Comparison of ENCODE assay signal across 17 cellular contexts in genomic region chr11:131423715-131424114, GRCh38. TPM values are rescaled to one million over a fixed set of nuclear protein-coding genes. Genes with fewer than 3 reads are reported as not detected.
A peak's percentile ranks its signal among the peaks of the same experiment; 100 is the strongest.
DNase-seq lines count a peak whose midpoint lies in the region; ATAC-seq, FAIRE-seq and TF ChIP-seq lines count a peak whose summit lies in the region.
"Had no signal": no experiment of that assay in that cellular context is flagged by ENCODE, and none has a peak within 500 bp of the region (broad histone marks: within the 10 kb centered on the region; RNA-seq: fewer than 3 reads in every experiment).

No MANE protein-coding gene starts in this region.

- CTCF ChIA-PET in A549 (lab: Yijun Ruan, JAX) = no interaction called here

- peak; percentile 63 to 64; a peak in 5 of 6 replicates for ATAC-seq in A549
- no peak for ATAC-seq in HG02588 (IDR thresholded peaks at IDR 0.05; ENCODE audit: unreplicated experiment)
- ATAC-seq: left lobe of liver; naive thymus-derived CD4-positive, alpha-beta T cell; SK-N-SH treated with all-trans-retinoic acid at 6 μM for 48 hours; stimulated activated naive CD8-positive, alpha-beta T cell treated with anti-CD3 and anti-CD28 coated beads, Interleukin-15, Interleukin-2, amounts not matched to agents 100 U/mL and 50 U/mL, for 24 hours had no signal

- H3K4me3 ChIP-seq in A549 = no peak overlapping the region
- H3K4me3 ChIP-seq in bronchial epithelial cell (ENCODE audit: low read depth, low read length) = no peak overlapping the region
- H3K4me3 ChIP-seq in mesodermal cell (ENCODE audit: extremely low read depth, insufficient read depth, low read length, poor library complexity, severe bottlenecking) = no peak overlapping the region

- intact Hi-C loops in cardiac septum (cut with DNase I) = no loop called here

- TF ChIP-seq CTCF in A549 (IDR thresholded peaks at IDR 0.05) (no peak), bronchial epithelial cell (IDR thresholded peaks at IDR 0.05; ENCODE audit: insufficient read depth, low read length, severe bottlenecking) (no peak)

- H3K4me2 ChIP-seq in A549 = no peak overlapping the region

- DNase-seq in A549 (ENCODE audit: low read depth in 1 of 2, low spot score in 1 of 2) = peak; percentile 4 to 63
- peak; percentile 85 for DNase-seq in HT-29 (ENCODE audit: low spot score)
- peak; percentile 98 for DNase-seq in bronchial epithelial cell (ENCODE audit: low read depth)
- no peak for DNase-seq in NCI-H1930 (lab: John Stamatoyannopoulos, UW)
- DNase-seq in G401 (ENCODE audit: low spot score) = no peak
- no peak for DNase-seq in cardiac septum (ENCODE audit: low spot score)
- DNase-seq: activated CD4-positive, alpha-beta T cell treated with anti-CD3 and anti-CD28 coated beads for 48 hours; activated T-cell treated with anti-CD3 and anti-CD28 coated beads for 4 hours; HCEC 1CT; naive thymus-derived CD4-positive, alpha-beta T cell; NCI-H2081; NCI-H524 treated with DMSO at 0.1 percent for 48 hours; stimulated activated naive CD8-positive, alpha-beta T cell treated with anti-CD3 and anti-CD28 coated beads, Interleukin-15, Interleukin-2, amounts not matched to agents 100 U/mL and 50 U/mL, for 24 hours had no signal

- H3K36me3 ChIP-seq in bronchial epithelial cell (ENCODE audit: control insufficient read depth, insufficient read depth, low read length) (no peaks in the 10 kb centered on the region), mesodermal cell (ENCODE audit: control insufficient read depth, insufficient read depth, low read length) (no peaks in the 10 kb centered on the region)

- H3K4me1 ChIP-seq in A549 = no peaks in the 10 kb centered on the region
- peaks cover 8% of the 10 kb centered on the region for H3K4me1 ChIP-seq in mesodermal cell (ENCODE audit: control insufficient read depth, insufficient read depth, low read length, poor library complexity, severe bottlenecking)

- H3K27ac ChIP-seq in A549 = no peak overlapping the region
- peak overlapping the region; percentile 33 for H3K27ac ChIP-seq in mesodermal cell (ENCODE audit: low read depth, low read length, severe bottlenecking)

- POLR2A ChIA-PET in A549 (lab: Yijun Ruan, JAX) = no interaction called here

- H3K27me3 ChIP-seq in bronchial epithelial cell (ENCODE audit: control insufficient read depth, insufficient read depth, low read length) = no peaks in the 10 kb centered on the region

- 8% methylated on average over 2 of the region's 4 CpGs for WGBS in A549 (ENCODE audit: missing lambda C conversion rate)
- WGBS in mesodermal cell (ENCODE audit: insufficient coverage in 2 of 2), 2 experiments = 73 to 81% methylated on average over 2 of the region's 4 CpGs

- TF ChIP-seq RAD21 in A549 (conservative IDR thresholded peaks at IDR 0.05 in 1 of 2, IDR thresholded peaks at IDR 0.05 in 1 of 2) = no peak

- no peak for TF ChIP-seq EP300 in A549 (IDR thresholded peaks at IDR 0.05)

- no peak for TF ChIP-seq POLR2A in A549 (IDR thresholded peaks at IDR 0.05; ENCODE audit: low read length)

- FAIRE-seq in A549 (lab: Jason Lieb, UNC) (no peak), bronchial epithelial cell (lab: Jason Lieb, UNC) (peak; percentile 28)

- H3K9me3 ChIP-seq in A549 (no peaks in the 10 kb centered on the region), mesodermal cell (ENCODE audit: control insufficient read depth, low read length) (no peaks in the 10 kb centered on the region)

- in situ Hi-C loops in G401 (cut with HindIII; ENCODE audit: low sequenced_read_pairs) = no loop called here

TF ChIP-seq in A549, 52 proteins besides CTCF, POLR2A, EP300 and RAD21:
- TF ChIP-seq HOXA7 (CRISPR knock-in tag; IDR thresholded peaks at IDR 0.05) = no peak
- no peak for TF ChIP-seq HDAC2 (IDR thresholded peaks at IDR 0.05)
- TF ChIP-seq KDM5A (IDR thresholded peaks at IDR 0.05) = no peak
- no peak for TF ChIP-seq HOXB5 (CRISPR knock-in tag; IDR thresholded peaks at IDR 0.05)
- TF ChIP-seq ZSCAN20 (CRISPR knock-in tag; IDR thresholded peaks at IDR 0.05) = no peak
- no peak for TF ChIP-seq PBX3 (IDR thresholded peaks at IDR 0.05)
- TF ChIP-seq ATOH8 (CRISPR knock-in tag; IDR thresholded peaks at IDR 0.05; ENCODE audit: low read depth) = no peak
- TF ChIP-seq MAX (IDR thresholded peaks at IDR 0.05) = no peak
- no peak for TF ChIP-seq FOXS1 (CRISPR knock-in tag; IDR thresholded peaks at IDR 0.05)
- no peak for TF ChIP-seq EHMT2 (IDR thresholded peaks at IDR 0.05; ENCODE audit: low read depth)
- no peak for TF ChIP-seq ZFP36 (IDR thresholded peaks at IDR 0.05; ENCODE audit: borderline replicate concordance, partially characterized antibody)
- no peak for TF ChIP-seq RCOR1 (IDR thresholded peaks at IDR 0.05; ENCODE audit: low read depth, low read length)
- no peak for TF ChIP-seq KDM1A (IDR thresholded peaks at IDR 0.05; ENCODE audit: low read depth)
- no peak for TF ChIP-seq FOSL2 (IDR thresholded peaks at IDR 0.05)
- no peak for TF ChIP-seq FOSL2 (CRISPR knock-in tag; IDR thresholded peaks at IDR 0.05)
- no peak for TF ChIP-seq POLR2AphosphoS2 (conservative IDR thresholded peaks at IDR 0.05; ENCODE audit: low read length)
- no peak for TF ChIP-seq NFE2L2 (conservative IDR thresholded peaks at IDR 0.05; ENCODE audit: low read length)

RNA-seq across cellular contexts. Expression of gene NTM, which starts 53.3 kb away (rescaled TPM):
- polyA plus RNA-seq in A549 (2011; rRNA removed) (not detected in 2 replicates), A549 (2017; fragmentation: RNase III; extraction: RNeasy Plus Mini Kit Qiagen cat#74134 plus additional on column Dnase treatment) (not detected in 3 replicates)
- polyA plus RNA-seq in A549 (2012; cell fraction: cytosol; rRNA removed) = not detected in 2 replicates
- polyA plus RNA-seq in A549 (2012; cell fraction: nucleus; rRNA removed) = not detected in 2 replicates
- not detected in 2 replicates for polyA minus RNA-seq in A549 (2011; rRNA and poly(A)+ RNA removed)
- not detected in 2 replicates for total RNA-seq in HT-29 (2014; rRNA removed; shearing (Covaris generic))
- total RNA-seq in bronchial epithelial cell (0.64 and 4.2 TPM in 2 replicates), cardiac septum (3.4 TPM)
- 28.5 TPM for polyA plus RNA-seq in mesodermal cell (2013, experiment 1 of 2)
- 24.4 TPM for polyA plus RNA-seq in mesodermal cell (2013, experiment 2 of 2)
- 11.4 and 11.5 TPM in 2 replicates for total RNA-seq in G401 (2014; rRNA removed; shearing (Covaris generic))
- total RNA-seq: left lobe of liver; naive thymus-derived CD4-positive, alpha-beta T cell had no signal
- polyA plus RNA-seq: naive thymus-derived CD4-positive, alpha-beta T cell had no signal

Comparison
In these comparisons a context has a peak if more than half of its experiments do, and no peak if none do; other contexts are left out.
1. DNase-seq: peak in A549 (2 of 2), HT-29 (single experiment) and bronchial epithelial cell (single experiment); none in NCI-H1930 (0 of 2), G401 (single experiment) and cardiac septum (single experiment).